28 cellular contexts compared by ENCODE assay signal in the genomic region with DNA sequence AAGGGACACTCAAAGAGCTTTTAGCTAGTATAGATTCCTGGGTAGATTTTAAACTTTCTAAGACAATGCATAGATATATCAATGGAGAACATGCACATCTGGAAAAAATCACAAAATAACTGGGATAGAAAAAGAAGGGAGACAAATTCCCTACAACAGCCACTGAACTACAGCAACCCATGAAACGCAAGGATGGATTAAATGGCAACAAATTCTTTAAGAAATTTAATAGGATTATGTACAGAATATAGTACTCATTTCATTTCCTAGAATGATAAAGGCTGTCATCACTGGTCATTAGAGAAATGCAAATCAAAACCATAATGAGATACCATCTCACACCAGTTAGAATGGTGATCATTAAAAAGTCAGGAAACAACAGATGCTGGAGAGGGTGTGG.
DNase-seq lines count a peak whose midpoint lies in the region; ATAC-seq and TF ChIP-seq lines count a peak whose summit lies in the region.
"Had no signal": no experiment of that assay in that cellular context is flagged by ENCODE, and none has a peak within 500 bp of the region (broad histone marks: within the 10 kb centered on the region; RNA-seq: fewer than 3 reads in every experiment).

No MANE protein-coding gene starts in this region.

- 64% methylated on average over 1 of the region's 1 CpG for WGBS in hepatocyte (ENCODE audit: low lambda C conversion rate, missing lambda C conversion rate)
- 84% methylated on average over 1 of the region's 1 CpG for WGBS in suprapubic skin

- H3K9me2 ChIP-seq in HCT116 (ENCODE audit: insufficient read depth) (no peaks in the 10 kb centered on the region; the same call in 1 of the 2 replicates), hepatocyte (replicated peaks; ENCODE audit: insufficient read depth) (no peaks in the 10 kb centered on the region)

- H2AFZ ChIP-seq in HCT116 (ENCODE audit: low read depth, low read length, poor library complexity, severe bottlenecking) = no peak overlapping the region
- no peak overlapping the region for H2AFZ ChIP-seq in hepatocyte
- H2AFZ ChIP-seq in osteoblast (ENCODE audit: low read length) = no peak overlapping the region
- H2AFZ ChIP-seq: PC-9 had no signal

- DNase-seq in HCT116 (ENCODE audit: low read depth, low spot score) (no peak), RWPE2 (ENCODE audit: low spot score) (no peak), hepatocyte (ENCODE audit: low spot score) (no peak), osteoblast (ENCODE audit: insufficient read length, low spot score, missing footprints) (no peak), suprapubic skin (ENCODE audit: low spot score in 2 of 2) (no peak)
- no peak for DNase-seq in stimulated activated CD4-positive, alpha-beta T cell treated with anti-CD3 and anti-CD28 coated beads, Interleukin-2, amount 100 ng/mL, for 48 hours
- DNase-seq: Caco-2; CD8-positive, alpha-beta T cell; DMS 273 treated with DMSO at 0.1 percent for 48 hours; DMS79; EL; GDM1; GOT3; HCEC 1CT; NCI-H1092; NCI-H1417 treated with DMSO at 0.1 percent for 48 hours; NCI-H1694 treated with DMSO at 0.1 percent for 48 hours; NCI-H2081 treated with DMSO at 0.1 percent for 48 hours; NCI-H345; NCI-H774; PC-9; RPMI8226; SHP77 had no signal

- CTCF ChIA-PET in HCT116 (lab: Charles Lee) = no interaction called here

- H4K20me1 ChIP-seq in HCT116 (ENCODE audit: insufficient read depth) (no peaks in the 10 kb centered on the region), hepatocyte (ENCODE audit: insufficient read depth, poor library complexity, severe bottlenecking) (no peaks in the 10 kb centered on the region), osteoblast (ENCODE audit: insufficient read depth, low read length) (no peaks in the 10 kb centered on the region)

- TF ChIP-seq POLR2A in HCT116 (IDR thresholded peaks at IDR 0.05; ENCODE audit: borderline replicate concordance, extremely low read depth, insufficient read depth, insufficient read length) (no peak), suprapubic skin (IDR thresholded peaks at IDR 0.05) (no peak)

- BruUV-seq in HCT116 (replicated peaks; lab: Mats Ljungman, UMichigan) = no TSS peak

- H3K4me3 ChIP-seq in HCT116 (replicated peaks in 1 of 2; ENCODE audit: low read depth in 1 of 2, low read length in 2 of 2) = no peak overlapping the region
- no peak overlapping the region for H3K4me3 ChIP-seq in RWPE2 (ENCODE audit: severe bottlenecking)
- H3K4me3 ChIP-seq in hepatocyte = no peak overlapping the region
- H3K4me3 ChIP-seq in osteoblast (ENCODE audit: insufficient read depth, low read length) = no peak overlapping the region
- H3K4me3 ChIP-seq in suprapubic skin = no peak overlapping the region
- H3K4me3 ChIP-seq: A549, GM12878, PC-9 had no signal

- POLR2A ChIA-PET in HCT116 (lab: Charles Lee) = interaction anchor here (0.7 to 0.9 kb wide), 2 partner anchors 12 to 19 kb away, joined by 3 read pairs; no protein-coding TSS in a partner anchor

- H3K4me1 ChIP-seq in HCT116 (ENCODE audit: control insufficient read depth in 1 of 2, insufficient read depth in 2 of 2, low read length in 2 of 2) (peaks cover 30 to 46% of the 10 kb centered on the region in 2 experiments), RWPE2 (ENCODE audit: insufficient read depth, poor library complexity, severe bottlenecking) (peaks cover 36% of the 10 kb centered on the region), hepatocyte (ENCODE audit: insufficient read depth) (no peaks in the 10 kb centered on the region), osteoblast (ENCODE audit: insufficient read depth, low read length) (peaks cover 30% of the 10 kb centered on the region), suprapubic skin (peaks cover 7% of the 10 kb centered on the region)
- H3K4me1 ChIP-seq: Caco-2 had no signal

- H3K27me3 ChIP-seq in HCT116 (ENCODE audit: insufficient read depth, low read length) (no peaks in the 10 kb centered on the region), RWPE2 (ENCODE audit: insufficient read depth, poor library complexity, severe bottlenecking) (no peaks in the 10 kb centered on the region), hepatocyte (no peaks in the 10 kb centered on the region), osteoblast (ENCODE audit: insufficient read depth, low read length) (no peaks in the 10 kb centered on the region), suprapubic skin (no peaks in the 10 kb centered on the region)

- RAD21 ChIA-PET in HCT116 (lab: Charles Lee; ENCODE audit: low non-redundant PET in 1 of 2, low total read pairs in 2 of 2, uncharacterized antibody in 2 of 2, unreplicated experiment in 2 of 2) = no interaction called here

- no peak for TF ChIP-seq RAD21 in HCT116 (IDR thresholded peaks at IDR 0.05; ENCODE audit: low read depth)

- no peak for TF ChIP-seq EP300 in suprapubic skin (IDR thresholded peaks at IDR 0.05)

- H3K9me3 ChIP-seq in HCT116 (ENCODE audit: control insufficient read depth in 1 of 2, insufficient read depth in 1 of 2, low read depth in 1 of 2, low read length in 2 of 2) (no peaks in the 10 kb centered on the region), RWPE2 (ENCODE audit: severe bottlenecking) (no peaks in the 10 kb centered on the region), hepatocyte (ENCODE audit: low read depth) (no peaks in the 10 kb centered on the region), osteoblast (ENCODE audit: low read depth, low read length) (no peaks in the 10 kb centered on the region), suprapubic skin (no peaks in the 10 kb centered on the region)
- H3K9me3 ChIP-seq: A549 had no signal

- peak overlapping the region; percentile 65 for H3K27ac ChIP-seq in HCT116 (ENCODE audit: low read depth, low read length)
- H3K27ac ChIP-seq in RWPE2 (ENCODE audit: poor library complexity, severe bottlenecking) = peak overlapping the region; percentile 89
- H3K27ac ChIP-seq in hepatocyte = peak overlapping the region; percentile 18
- peak overlapping the region; percentile 94 for H3K27ac ChIP-seq in osteoblast (ENCODE audit: low read depth, low read length)
- H3K27ac ChIP-seq in suprapubic skin = no peak overlapping the region
- H3K27ac ChIP-seq: C4-2B, HL-60, PC-9 had no signal

- no peak overlapping the region for H3K4me2 ChIP-seq in HCT116 (ENCODE audit: low read length)
- no peak overlapping the region for H3K4me2 ChIP-seq in hepatocyte
- H3K4me2 ChIP-seq in osteoblast (ENCODE audit: insufficient read depth, low read length) = no peak overlapping the region
- H3K4me2 ChIP-seq: A549, PC-9 had no signal

- no peaks in the 10 kb centered on the region for H3K79me2 ChIP-seq in HCT116 (ENCODE audit: insufficient read depth, low read length)
- H3K79me2 ChIP-seq in hepatocyte = no peaks in the 10 kb centered on the region
- H3K79me2 ChIP-seq in osteoblast (ENCODE audit: insufficient read depth, low read length) = no peaks in the 10 kb centered on the region

- intact Hi-C loops in HCT116 (cut with micrococcal nuclease) = no loop called here

- H3K9ac ChIP-seq in HCT116 (ENCODE audit: low read length) = peak overlapping the region; percentile 10; the same call in 1 of the 2 replicates

- ATAC-seq in HCT116 (no peak), RWPE2 (ENCODE audit: low read depth) (no peak), GM21390 (IDR thresholded peaks at IDR 0.05; ENCODE audit: unreplicated experiment) (no peak)
- ATAC-seq: A549; CD8-positive, alpha-beta T cell; GM12878 had no signal

- TF ChIP-seq CTCF in HCT116 (IDR thresholded peaks at IDR 0.05 in 2 of 3, conservative IDR thresholded peaks at IDR 0.05 in 1 of 3; ENCODE audit: borderline replicate concordance in 1 of 3, insufficient read depth in 1 of 3, low read depth in 2 of 3, low read length in 2 of 3) (no peak), RWPE2 (IDR thresholded peaks at IDR 0.05; ENCODE audit: poor library complexity, severe bottlenecking) (no peak), hepatocyte (IDR thresholded peaks at IDR 0.05; ENCODE audit: poor library complexity) (no peak), osteoblast (IDR thresholded peaks at IDR 0.05; ENCODE audit: extremely low read depth, low read depth, low read length) (no peak), suprapubic skin (IDR thresholded peaks at IDR 0.05) (no peak)

- peaks cover 0 to 2% of the 10 kb centered on the region in 2 experiments; a peak in 1 of 4 replicates for H3K36me3 ChIP-seq in HCT116 (ENCODE audit: control insufficient read depth in 1 of 2, insufficient read depth in 2 of 2, low read length in 2 of 2)
- no peaks in the 10 kb centered on the region for H3K36me3 ChIP-seq in RWPE2 (ENCODE audit: low read depth)
- H3K36me3 ChIP-seq in hepatocyte (replicated peaks; ENCODE audit: insufficient read depth, low read depth) = no peaks in the 10 kb centered on the region
- H3K36me3 ChIP-seq in osteoblast (ENCODE audit: insufficient read depth, low read length) = no peaks in the 10 kb centered on the region
- H3K36me3 ChIP-seq in suprapubic skin = no peaks in the 10 kb centered on the region

TF ChIP-seq in HCT116, 20 proteins besides CTCF, POLR2A, EP300 and RAD21:
- TF ChIP-seq ZNF274 (IDR thresholded peaks at IDR 0.05; ENCODE audit: low read depth, low read length) = no peak
- TF ChIP-seq, protein P1, sequence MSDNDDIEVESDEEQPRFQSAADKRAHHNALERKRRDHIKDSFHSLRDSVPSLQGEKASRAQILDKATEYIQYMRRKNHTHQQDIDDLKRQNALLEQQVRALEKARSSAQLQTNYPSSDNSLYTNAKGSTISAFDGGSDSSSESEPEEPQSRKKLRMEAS (IDR thresholded peaks at IDR 0.05) = no peak
- no peak for TF ChIP-seq EZH2phosphoT487 (IDR thresholded peaks at IDR 0.05; ENCODE audit: borderline replicate concordance)
- no peak for TF ChIP-seq TCF7L2 (IDR thresholded peaks at IDR 0.05; ENCODE audit: borderline replicate concordance, extremely low read depth, insufficient read depth, insufficient read length)
- TF ChIP-seq JUND (IDR thresholded peaks at IDR 0.05) = no peak
- no peak for TF ChIP-seq ELF1 (IDR thresholded peaks at IDR 0.05; ENCODE audit: borderline replicate concordance, low read depth)
